ENCODE assay signal across 1 cellular context in the genomic region with DNA sequence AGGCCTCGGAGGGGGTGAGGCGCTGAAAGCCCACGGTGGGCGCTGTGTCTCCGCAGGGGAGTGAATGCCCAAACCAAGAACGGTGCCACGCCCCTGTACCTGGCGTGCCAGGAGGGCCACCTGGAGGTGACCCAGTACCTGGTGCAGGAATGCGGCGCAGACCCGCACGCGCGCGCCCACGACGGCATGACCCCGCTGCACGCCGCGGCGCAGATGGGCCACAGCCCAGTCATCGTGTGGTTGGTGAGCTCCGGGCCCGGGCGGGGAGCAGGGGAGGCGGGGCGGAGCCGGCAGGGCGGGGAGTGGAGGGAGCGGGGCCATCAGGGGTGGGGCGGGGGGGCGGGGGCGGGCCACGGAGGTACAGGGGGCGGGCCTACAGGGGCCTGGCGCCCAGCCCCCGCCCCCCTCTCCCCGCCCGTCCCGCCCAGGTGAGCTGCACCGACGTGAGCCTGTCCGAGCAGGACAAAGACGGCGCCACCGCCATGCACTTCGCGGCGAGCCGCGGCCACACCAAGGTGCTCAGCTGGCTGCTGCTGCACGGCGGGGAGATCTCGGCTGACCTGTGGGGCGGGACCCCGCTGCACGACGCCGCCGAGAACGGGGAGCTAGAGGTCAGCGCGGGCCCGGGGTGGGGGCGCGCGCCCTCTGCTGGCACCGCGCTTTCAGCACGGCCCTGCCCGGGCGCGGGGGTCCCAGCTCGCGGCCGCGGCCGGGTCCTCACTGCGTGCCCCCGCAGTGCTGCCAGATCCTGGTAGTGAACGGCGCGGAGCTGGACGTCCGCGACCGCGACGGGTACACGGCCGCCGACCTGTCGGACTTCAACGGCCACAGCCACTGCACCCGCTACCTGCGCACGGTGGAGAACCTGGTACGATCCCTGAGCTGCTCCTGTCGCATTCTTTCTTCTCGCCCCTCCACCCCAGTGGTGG.
A peak's percentile ranks its signal among the peaks of the same experiment; 100 is the strongest.
TF ChIP-seq lines count a peak whose summit lies in the region.

No MANE protein-coding gene starts in this region.

TF ChIP-seq in HepG2, 621 proteins besides CTCF, POLR2A, EP300 and RAD21 (continued from another document):
- TF ChIP-seq, protein P1, sequence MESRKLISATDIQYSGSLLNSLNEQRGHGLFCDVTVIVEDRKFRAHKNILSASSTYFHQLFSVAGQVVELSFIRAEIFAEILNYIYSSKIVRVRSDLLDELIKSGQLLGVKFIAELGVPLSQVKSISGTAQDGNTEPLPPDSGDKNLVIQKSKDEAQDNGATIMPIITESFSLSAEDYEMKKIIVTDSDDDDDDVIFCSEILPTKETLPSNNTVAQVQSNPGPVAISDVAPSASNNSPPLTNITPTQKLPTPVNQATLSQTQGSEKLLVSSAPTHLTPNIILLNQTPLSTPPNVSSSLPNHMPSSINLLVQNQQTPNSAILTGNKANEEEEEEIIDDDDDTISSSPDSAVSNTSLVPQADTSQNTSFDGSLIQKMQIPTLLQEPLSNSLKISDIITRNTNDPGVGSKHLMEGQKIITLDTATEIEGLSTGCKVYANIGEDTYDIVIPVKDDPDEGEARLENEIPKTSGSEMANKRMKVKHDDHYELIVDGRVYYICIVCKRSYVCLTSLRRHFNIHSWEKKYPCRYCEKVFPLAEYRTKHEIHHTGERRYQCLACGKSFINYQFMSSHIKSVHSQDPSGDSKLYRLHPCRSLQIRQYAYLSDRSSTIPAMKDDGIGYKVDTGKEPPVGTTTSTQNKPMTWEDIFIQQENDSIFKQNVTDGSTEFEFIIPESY (CRISPR knock-in tag; IDR thresholded peaks at IDR 0.05), result peak; percentile 43; the same call in 1 of the 2 replicates
- TF ChIP-seq, protein P2, sequence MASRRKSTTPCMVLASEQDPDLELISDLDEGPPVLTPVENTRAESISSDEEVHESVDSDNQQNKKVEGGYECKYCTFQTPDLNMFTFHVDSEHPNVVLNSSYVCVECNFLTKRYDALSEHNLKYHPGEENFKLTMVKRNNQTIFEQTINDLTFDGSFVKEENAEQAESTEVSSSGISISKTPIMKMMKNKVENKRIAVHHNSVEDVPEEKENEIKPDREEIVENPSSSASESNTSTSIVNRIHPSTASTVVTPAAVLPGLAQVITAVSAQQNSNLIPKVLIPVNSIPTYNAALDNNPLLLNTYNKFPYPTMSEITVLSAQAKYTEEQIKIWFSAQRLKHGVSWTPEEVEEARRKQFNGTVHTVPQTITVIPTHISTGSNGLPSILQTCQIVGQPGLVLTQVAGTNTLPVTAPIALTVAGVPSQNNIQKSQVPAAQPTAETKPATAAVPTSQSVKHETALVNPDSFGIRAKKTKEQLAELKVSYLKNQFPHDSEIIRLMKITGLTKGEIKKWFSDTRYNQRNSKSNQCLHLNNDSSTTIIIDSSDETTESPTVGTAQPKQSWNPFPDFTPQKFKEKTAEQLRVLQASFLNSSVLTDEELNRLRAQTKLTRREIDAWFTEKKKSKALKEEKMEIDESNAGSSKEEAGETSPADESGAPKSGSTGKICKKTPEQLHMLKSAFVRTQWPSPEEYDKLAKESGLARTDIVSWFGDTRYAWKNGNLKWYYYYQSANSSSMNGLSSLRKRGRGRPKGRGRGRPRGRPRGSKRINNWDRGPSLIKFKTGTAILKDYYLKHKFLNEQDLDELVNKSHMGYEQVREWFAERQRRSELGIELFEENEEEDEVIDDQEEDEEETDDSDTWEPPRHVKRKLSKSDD (CRISPR knock-in tag; IDR thresholded peaks at IDR 0.05; ENCODE audit: low read depth), result peak; percentile 21; the same call in 1 of the 2 replicates
- TF ChIP-seq SAP130 (CRISPR knock-in tag; IDR thresholded peaks at IDR 0.05; ENCODE audit: low read depth) (peak; percentile 45; the same call in 1 of the 2 replicates), TCF7 (IDR thresholded peaks at IDR 0.05; ENCODE audit: low read depth) (no peak), REL (CRISPR knock-in tag; conservative IDR thresholded peaks at IDR 0.05) (0 out of 2 replicates have a peak, but pooled peaks have one; percentile 41), ZSCAN31 (CRISPR knock-in tag; IDR thresholded peaks at IDR 0.05; ENCODE audit: low read depth) (peak; percentile 50; the same call in 1 of the 2 replicates), KDM2A (CRISPR knock-in tag; IDR thresholded peaks at IDR 0.05; ENCODE audit: borderline replicate concordance, low read depth) (peak; percentile 29; the same call in 1 of the 2 replicates), ZNF446 (CRISPR knock-in tag; IDR thresholded peaks at IDR 0.05) (no peak), RCOR2 (CRISPR knock-in tag; IDR thresholded peaks at IDR 0.05) (no peak), ZNF121 (CRISPR knock-in tag; IDR thresholded peaks at IDR 0.05) (peak; percentile 81), ZNF564 (CRISPR knock-in tag; IDR thresholded peaks at IDR 0.05) (0 out of 2 replicates have a peak, but pooled peaks have one; percentile 55), ZNF777 (CRISPR knock-in tag; IDR thresholded peaks at IDR 0.05) (peak; percentile 100), ADNP (CRISPR knock-in tag; IDR thresholded peaks at IDR 0.05) (no peak), ZSCAN21 (CRISPR knock-in tag; IDR thresholded peaks at IDR 0.05; ENCODE audit: borderline replicate concordance) (no peak), RBM39 (IDR thresholded peaks at IDR 0.05; ENCODE audit: low read depth, low read length, poor library complexity, severe bottlenecking) (no peak)
- TF ChIP-seq, protein P3, sequence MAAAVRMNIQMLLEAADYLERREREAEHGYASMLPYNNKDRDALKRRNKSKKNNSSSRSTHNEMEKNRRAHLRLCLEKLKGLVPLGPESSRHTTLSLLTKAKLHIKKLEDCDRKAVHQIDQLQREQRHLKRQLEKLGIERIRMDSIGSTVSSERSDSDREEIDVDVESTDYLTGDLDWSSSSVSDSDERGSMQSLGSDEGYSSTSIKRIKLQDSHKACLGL (CRISPR knock-in tag; IDR thresholded peaks at IDR 0.05), result peak; percentile 19; the same call in 1 of the 2 replicates
- TF ChIP-seq, protein P4, sequence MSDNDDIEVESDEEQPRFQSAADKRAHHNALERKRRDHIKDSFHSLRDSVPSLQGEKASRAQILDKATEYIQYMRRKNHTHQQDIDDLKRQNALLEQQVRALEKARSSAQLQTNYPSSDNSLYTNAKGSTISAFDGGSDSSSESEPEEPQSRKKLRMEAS (IDR thresholded peaks at IDR 0.05), result peak; percentile 46; the same call in 1 of the 2 replicates
- TF ChIP-seq, protein P5, sequence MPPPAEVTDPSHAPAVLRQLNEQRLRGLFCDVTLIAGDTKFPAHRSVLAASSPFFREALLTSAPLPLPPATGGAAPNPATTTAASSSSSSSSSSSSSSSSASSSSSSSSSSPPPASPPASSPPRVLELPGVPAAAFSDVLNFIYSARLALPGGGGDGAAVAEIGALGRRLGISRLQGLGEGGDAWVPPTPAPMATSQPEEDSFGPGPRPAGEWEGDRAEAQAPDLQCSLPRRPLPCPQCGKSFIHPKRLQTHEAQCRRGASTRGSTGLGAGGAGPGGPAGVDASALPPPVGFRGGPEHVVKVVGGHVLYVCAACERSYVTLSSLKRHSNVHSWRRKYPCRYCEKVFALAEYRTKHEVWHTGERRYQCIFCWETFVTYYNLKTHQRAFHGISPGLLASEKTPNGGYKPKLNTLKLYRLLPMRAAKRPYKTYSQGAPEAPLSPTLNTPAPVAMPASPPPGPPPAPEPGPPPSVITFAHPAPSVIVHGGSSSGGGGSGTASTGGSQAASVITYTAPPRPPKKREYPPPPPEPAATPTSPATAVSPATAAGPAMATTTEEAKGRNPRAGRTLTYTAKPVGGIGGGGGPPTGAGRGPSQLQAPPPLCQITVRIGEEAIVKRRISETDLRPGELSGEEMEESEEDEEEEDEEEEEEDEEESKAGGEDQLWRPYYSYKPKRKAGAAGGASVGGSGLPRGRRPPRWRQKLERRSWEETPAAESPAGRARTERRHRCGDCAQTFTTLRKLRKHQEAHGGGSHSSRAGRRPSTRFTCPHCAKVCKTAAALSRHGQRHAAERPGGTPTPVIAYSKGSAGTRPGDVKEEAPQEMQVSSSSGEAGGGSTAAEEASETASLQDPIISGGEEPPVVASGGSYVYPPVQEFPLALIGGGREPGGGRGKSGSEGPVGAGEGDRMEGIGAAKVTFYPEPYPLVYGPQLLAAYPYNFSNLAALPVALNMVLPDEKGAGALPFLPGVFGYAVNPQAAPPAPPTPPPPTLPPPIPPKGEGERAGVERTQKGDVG (CRISPR knock-in tag; IDR thresholded peaks at IDR 0.05; ENCODE audit: borderline replicate concordance), result no peak
- TF ChIP-seq, protein P6, sequence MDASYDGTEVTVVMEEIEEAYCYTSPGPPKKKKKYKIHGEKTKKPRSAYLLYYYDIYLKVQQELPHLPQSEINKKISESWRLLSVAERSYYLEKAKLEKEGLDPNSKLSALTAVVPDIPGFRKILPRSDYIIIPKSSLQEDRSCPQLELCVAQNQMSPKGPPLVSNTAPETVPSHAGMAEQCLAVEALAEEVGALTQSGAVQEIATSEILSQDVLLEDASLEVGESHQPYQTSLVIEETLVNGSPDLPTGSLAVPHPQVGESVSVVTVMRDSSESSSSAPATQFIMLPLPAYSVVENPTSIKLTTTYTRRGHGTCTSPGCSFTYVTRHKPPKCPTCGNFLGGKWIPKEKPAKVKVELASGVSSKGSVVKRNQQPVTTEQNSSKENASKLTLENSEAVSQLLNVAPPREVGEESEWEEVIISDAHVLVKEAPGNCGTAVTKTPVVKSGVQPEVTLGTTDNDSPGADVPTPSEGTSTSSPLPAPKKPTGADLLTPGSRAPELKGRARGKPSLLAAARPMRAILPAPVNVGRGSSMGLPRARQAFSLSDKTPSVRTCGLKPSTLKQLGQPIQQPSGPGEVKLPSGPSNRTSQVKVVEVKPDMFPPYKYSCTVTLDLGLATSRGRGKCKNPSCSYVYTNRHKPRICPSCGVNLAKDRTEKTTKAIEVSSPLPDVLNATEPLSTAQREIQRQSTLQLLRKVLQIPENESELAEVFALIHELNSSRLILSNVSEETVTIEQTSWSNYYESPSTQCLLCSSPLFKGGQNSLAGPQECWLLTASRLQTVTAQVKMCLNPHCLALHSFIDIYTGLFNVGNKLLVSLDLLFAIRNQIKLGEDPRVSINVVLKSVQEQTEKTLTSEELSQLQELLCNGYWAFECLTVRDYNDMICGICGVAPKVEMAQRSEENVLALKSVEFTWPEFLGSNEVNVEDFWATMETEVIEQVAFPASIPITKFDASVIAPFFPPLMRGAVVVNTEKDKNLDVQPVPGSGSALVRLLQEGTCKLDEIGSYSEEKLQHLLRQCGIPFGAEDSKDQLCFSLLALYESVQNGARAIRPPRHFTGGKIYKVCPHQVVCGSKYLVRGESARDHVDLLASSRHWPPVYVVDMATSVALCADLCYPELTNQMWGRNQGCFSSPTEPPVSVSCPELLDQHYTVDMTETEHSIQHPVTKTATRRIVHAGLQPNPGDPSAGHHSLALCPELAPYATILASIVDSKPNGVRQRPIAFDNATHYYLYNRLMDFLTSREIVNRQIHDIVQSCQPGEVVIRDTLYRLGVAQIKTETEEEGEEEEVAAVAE (CRISPR knock-in tag; IDR thresholded peaks at IDR 0.05; ENCODE audit: borderline replicate concordance), result no peak
- TF ChIP-seq, protein P7, sequence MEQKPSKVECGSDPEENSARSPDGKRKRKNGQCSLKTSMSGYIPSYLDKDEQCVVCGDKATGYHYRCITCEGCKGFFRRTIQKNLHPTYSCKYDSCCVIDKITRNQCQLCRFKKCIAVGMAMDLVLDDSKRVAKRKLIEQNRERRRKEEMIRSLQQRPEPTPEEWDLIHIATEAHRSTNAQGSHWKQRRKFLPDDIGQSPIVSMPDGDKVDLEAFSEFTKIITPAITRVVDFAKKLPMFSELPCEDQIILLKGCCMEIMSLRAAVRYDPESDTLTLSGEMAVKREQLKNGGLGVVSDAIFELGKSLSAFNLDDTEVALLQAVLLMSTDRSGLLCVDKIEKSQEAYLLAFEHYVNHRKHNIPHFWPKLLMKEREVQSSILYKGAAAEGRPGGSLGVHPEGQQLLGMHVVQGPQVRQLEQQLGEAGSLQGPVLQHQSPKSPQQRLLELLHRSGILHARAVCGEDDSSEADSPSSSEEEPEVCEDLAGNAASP (CRISPR knock-in tag; IDR thresholded peaks at IDR 0.05; ENCODE audit: borderline replicate concordance), result 0 out of 2 replicates have a peak, but pooled peaks have one; percentile 13
